Comparison of ENCODE assay signal across 8 cellular contexts in genomic region chr7:44986218-44987053, GRCh38. TPM values are rescaled to one million over a fixed set of nuclear protein-coding genes. Genes with fewer than 3 reads are reported as not detected.
DNase-seq lines count a peak whose midpoint lies in the region; FAIRE-seq and TF ChIP-seq lines count a peak whose summit lies in the region.

No MANE protein-coding gene starts in this region.

- no peak overlapping the region for H2BK120ac ChIP-seq in neuronal stem cell (ENCODE audit: low read depth, low read length)

- peak; percentile 99 for TF ChIP-seq POLR2A in H54 (IDR thresholded peaks at IDR 0.05; ENCODE audit: low read depth, low read length)

- H2BK15ac ChIP-seq in neuronal stem cell (ENCODE audit: low read length): no peak overlapping the region

- H3K36me3 ChIP-seq in neuronal stem cell (replicated peaks in 1 of 2; ENCODE audit: control insufficient read depth in 2 of 2, insufficient read depth in 2 of 2, low read length in 2 of 2) (peaks cover 27 to 32% of the 10 kb centered on the region in 2 donors), subcutaneous abdominal adipose tissue (ENCODE audit: control insufficient read depth in 5 of 5, insufficient read depth in 5 of 5, low read length in 5 of 5) (peaks cover 5 to 37% (median 34%) of the 10 kb centered on the region in 5 donors)

- H3K18ac ChIP-seq in neuronal stem cell (ENCODE audit: low read length): peak overlapping the region; percentile 95

- H3K79me1 ChIP-seq in neuronal stem cell (ENCODE audit: low read depth, low read length): no peaks in the 10 kb centered on the region

- H3K9ac ChIP-seq in neuronal stem cell (ENCODE audit: low read depth, low read length, poor library complexity) (peak overlapping the region; percentile 96), subcutaneous abdominal adipose tissue (ENCODE audit: low read length in 5 of 5) (peak overlapping the region; percentile 85 to 96 (median 93))

- peak overlapping the region; percentile 47 to 83 for H3K4me3 ChIP-seq in neuronal stem cell (ENCODE audit: low read length in 2 of 2)
- H3K4me3 ChIP-seq in subcutaneous abdominal adipose tissue (ENCODE audit: low read depth in 1 of 5, low read length in 5 of 5): peak overlapping the region; percentile 75 to 90 (median 87)

- H3K4ac ChIP-seq in neuronal stem cell (ENCODE audit: low read length): no peak overlapping the region

- H3K27me3 ChIP-seq in neuronal stem cell (ENCODE audit: control insufficient read depth in 3 of 3, insufficient read depth in 3 of 3, low read depth in 1 of 3, low read length in 3 of 3) (no peaks in the 10 kb centered on the region), subcutaneous abdominal adipose tissue (ENCODE audit: control insufficient read depth in 5 of 5, insufficient read depth in 4 of 5, low read length in 5 of 5) (no peaks in the 10 kb centered on the region)

- peak overlapping the region; percentile 76 for H2BK5ac ChIP-seq in neuronal stem cell (ENCODE audit: low read length)

- H3K27ac ChIP-seq in neuronal stem cell (replicated peaks; ENCODE audit: low read length) (peak overlapping the region; percentile 91), subcutaneous abdominal adipose tissue (ENCODE audit: low read depth, low read length) (peak overlapping the region; percentile 96)

- H3K23ac ChIP-seq in neuronal stem cell (ENCODE audit: low read depth, low read length, poor library complexity): peak overlapping the region; percentile 97

- H4K91ac ChIP-seq in neuronal stem cell (ENCODE audit: low read depth, low read length, poor library complexity): peak overlapping the region; percentile 14

- H3K4me1 ChIP-seq in neuronal stem cell (ENCODE audit: control insufficient read depth in 2 of 2, insufficient read depth in 1 of 2, low read depth in 1 of 2, low read length in 2 of 2) (peaks cover 0 to 8% of the 10 kb centered on the region in 2 donors), subcutaneous abdominal adipose tissue (ENCODE audit: control insufficient read depth in 5 of 5, insufficient read depth in 5 of 5, low read length in 5 of 5) (peaks cover 3 to 34% (median 31%) of the 10 kb centered on the region in 5 donors)

- H2AFZ ChIP-seq in neuronal stem cell (ENCODE audit: low read length): peak overlapping the region; percentile 91

- FAIRE-seq in H54 (lab: Jason Lieb, UNC) (no peak), frontal cortex (lab: Jason Lieb, UNC) (no peak)

- H3K9me3 ChIP-seq in neuronal stem cell (replicated peaks in 1 of 2; ENCODE audit: control insufficient read depth in 2 of 2, insufficient read depth in 1 of 2, low read depth in 1 of 2, low read length in 2 of 2): peaks cover 0 to 2% of the 10 kb centered on the region in 2 donors
- no peaks in the 10 kb centered on the region for H3K9me3 ChIP-seq in subcutaneous abdominal adipose tissue (ENCODE audit: control insufficient read depth in 5 of 5, low read length in 5 of 5)

- H3K14ac ChIP-seq in neuronal stem cell (ENCODE audit: low read length): peak overlapping the region; percentile 1

- no peak overlapping the region for H2BK12ac ChIP-seq in neuronal stem cell (ENCODE audit: low read length)

- WGBS in neuronal stem cell (ENCODE audit: extremely low coverage in 2 of 2, insufficient read length in 2 of 2, insufficient replicate concordance in 1 of 2), 2 donors: no CpG with 5 or more reads among the region's 68 CpGs

- H4K8ac ChIP-seq in neuronal stem cell (ENCODE audit: low read depth, low read length): peak overlapping the region; percentile 98

- peak overlapping the region; percentile 91 for H2AK5ac ChIP-seq in neuronal stem cell (ENCODE audit: low read depth, low read length)

- H3K4me2 ChIP-seq in neuronal stem cell (ENCODE audit: insufficient read depth, low read length, poor library complexity, severe bottlenecking): peak overlapping the region; percentile 83

- peak; percentile 97 for DNase-seq in ELR (ENCODE audit: low read depth)
- peak; percentile 93 for DNase-seq in H54 (ENCODE audit: insufficient read length, low spot score)
- DNase-seq in LoVo (ENCODE audit: low spot score): peak; percentile 100
- peak; percentile 27 for DNase-seq in SIG-M5 (lab: John Stamatoyannopoulos, UW)
- peak; percentile 85 to 94 (median 86) for DNase-seq in activated naive CD4-positive, alpha-beta T cell (lab: John Stamatoyannopoulos, UW)
- DNase-seq in frontal cortex (ENCODE audit: low spot score in 2 of 2): peak; percentile 71 to 85
- peak; percentile 91 for DNase-seq in neuronal stem cell (ENCODE audit: low spot score)

RNA-seq across cellular contexts. Expression of gene MYO1G, which starts 7.6 kb away (rescaled TPM):
- 0.41 TPM for total RNA-seq in frontal cortex
- 0.03 TPM for polyA plus RNA-seq in neuronal stem cell (2013, experiment 1 of 2)
- 0.06 TPM for polyA plus RNA-seq in neuronal stem cell (2013, experiment 2 of 2)

RNA-seq across cellular contexts. Expression of gene CCM2, which starts 13.6 kb away (rescaled TPM):
- 22.4 TPM for total RNA-seq in frontal cortex
- polyA plus RNA-seq in neuronal stem cell (2013, experiment 1 of 2): 29.8 TPM
- polyA plus RNA-seq in neuronal stem cell (2013, experiment 2 of 2): 30.1 TPM

Comparison
In these comparisons a context has a peak if more than half of its experiments do, and no peak if none do; other contexts are left out.
1. Peak in every context shown above with its lines: DNase-seq, H3K4me3 ChIP-seq and H3K27ac ChIP-seq.
2. DNase-seq: peak in every context shown above with its lines; median percentile 100 in LoVo; 97 in ELR; 93 in H54; 91 in neuronal stem cell; 86 in activated naive CD4-positive, alpha-beta T cell; 78 in frontal cortex; 27 in SIG-M5.